ENCODE assay signal across 1 cellular context in genomic region chr4:185339941-185340340, GRCh38.
TF ChIP-seq lines count a peak whose summit lies in the region.

No MANE protein-coding gene starts in this region.

TF ChIP-seq in GM12878, 131 proteins besides CTCF, POLR2A, EP300 and RAD21 (continues in another document):
- TF ChIP-seq TCF7 (IDR thresholded peaks at IDR 0.05; ENCODE audit: borderline replicate concordance) (0 out of 2 replicates have a peak, but pooled peaks have one; percentile 3), SMAD5 (IDR thresholded peaks at IDR 0.05; ENCODE audit: low read depth) (no peak), SRF (IDR thresholded peaks at IDR 0.05; ENCODE audit: low read depth in 2 of 2, low read length in 2 of 2) (no peak), PAX8 (IDR thresholded peaks at IDR 0.05) (no peak), RAD51 (IDR thresholded peaks at IDR 0.05) (no peak), WRNIP1 (IDR thresholded peaks at IDR 0.05; ENCODE audit: borderline replicate concordance, low read depth, low read length) (no peak), POLR2AphosphoS2 (IDR thresholded peaks at IDR 0.05; ENCODE audit: low read depth, low read length) (no peak), POU2F2 (IDR thresholded peaks at IDR 0.05; ENCODE audit: borderline replicate concordance, low read depth, low read length) (peak; percentile 85; the same call in 2 of the 3 replicates), MTA2 (IDR thresholded peaks at IDR 0.05; ENCODE audit: low read depth) (no peak), GABPA (IDR thresholded peaks at IDR 0.05; ENCODE audit: low read depth) (0 out of 2 replicates have a peak, but pooled peaks have one; percentile 22), RUNX3 (IDR thresholded peaks at IDR 0.05; ENCODE audit: low read length) (peak; percentile 78), PBX3 (IDR thresholded peaks at IDR 0.05; ENCODE audit: insufficient replicate concordance, low read depth, low read length) (peak; percentile 25), EZH2 (IDR thresholded peaks at IDR 0.05; ENCODE audit: borderline replicate concordance, control insufficient read depth, low read depth, low read length) (no peak), ZNF592 (IDR thresholded peaks at IDR 0.05) (no peak), BACH1 (IDR thresholded peaks at IDR 0.05; ENCODE audit: borderline replicate concordance) (no peak), CBFB (IDR thresholded peaks at IDR 0.05; ENCODE audit: low read depth) (no peak), CBX5 (IDR thresholded peaks at IDR 0.05; ENCODE audit: low read depth) (no peak), ZNF24 (IDR thresholded peaks at IDR 0.05) (no peak), ATF2 (IDR thresholded peaks at IDR 0.05; ENCODE audit: low read length) (peak; percentile 19; the same call in 1 of the 2 replicates), MTA3 (IDR thresholded peaks at IDR 0.05; ENCODE audit: borderline replicate concordance, low read length) (no peak), TAF1 (IDR thresholded peaks at IDR 0.05; ENCODE audit: borderline replicate concordance, low read depth, low read length) (no peak), FOS (IDR thresholded peaks at IDR 0.05; ENCODE audit: borderline replicate concordance, extremely low read depth, insufficient read length) (no peak), CHD2 (IDR thresholded peaks at IDR 0.05; ENCODE audit: borderline replicate concordance, low read depth, low read length) (no peak)
- TF ChIP-seq, protein P1, sequence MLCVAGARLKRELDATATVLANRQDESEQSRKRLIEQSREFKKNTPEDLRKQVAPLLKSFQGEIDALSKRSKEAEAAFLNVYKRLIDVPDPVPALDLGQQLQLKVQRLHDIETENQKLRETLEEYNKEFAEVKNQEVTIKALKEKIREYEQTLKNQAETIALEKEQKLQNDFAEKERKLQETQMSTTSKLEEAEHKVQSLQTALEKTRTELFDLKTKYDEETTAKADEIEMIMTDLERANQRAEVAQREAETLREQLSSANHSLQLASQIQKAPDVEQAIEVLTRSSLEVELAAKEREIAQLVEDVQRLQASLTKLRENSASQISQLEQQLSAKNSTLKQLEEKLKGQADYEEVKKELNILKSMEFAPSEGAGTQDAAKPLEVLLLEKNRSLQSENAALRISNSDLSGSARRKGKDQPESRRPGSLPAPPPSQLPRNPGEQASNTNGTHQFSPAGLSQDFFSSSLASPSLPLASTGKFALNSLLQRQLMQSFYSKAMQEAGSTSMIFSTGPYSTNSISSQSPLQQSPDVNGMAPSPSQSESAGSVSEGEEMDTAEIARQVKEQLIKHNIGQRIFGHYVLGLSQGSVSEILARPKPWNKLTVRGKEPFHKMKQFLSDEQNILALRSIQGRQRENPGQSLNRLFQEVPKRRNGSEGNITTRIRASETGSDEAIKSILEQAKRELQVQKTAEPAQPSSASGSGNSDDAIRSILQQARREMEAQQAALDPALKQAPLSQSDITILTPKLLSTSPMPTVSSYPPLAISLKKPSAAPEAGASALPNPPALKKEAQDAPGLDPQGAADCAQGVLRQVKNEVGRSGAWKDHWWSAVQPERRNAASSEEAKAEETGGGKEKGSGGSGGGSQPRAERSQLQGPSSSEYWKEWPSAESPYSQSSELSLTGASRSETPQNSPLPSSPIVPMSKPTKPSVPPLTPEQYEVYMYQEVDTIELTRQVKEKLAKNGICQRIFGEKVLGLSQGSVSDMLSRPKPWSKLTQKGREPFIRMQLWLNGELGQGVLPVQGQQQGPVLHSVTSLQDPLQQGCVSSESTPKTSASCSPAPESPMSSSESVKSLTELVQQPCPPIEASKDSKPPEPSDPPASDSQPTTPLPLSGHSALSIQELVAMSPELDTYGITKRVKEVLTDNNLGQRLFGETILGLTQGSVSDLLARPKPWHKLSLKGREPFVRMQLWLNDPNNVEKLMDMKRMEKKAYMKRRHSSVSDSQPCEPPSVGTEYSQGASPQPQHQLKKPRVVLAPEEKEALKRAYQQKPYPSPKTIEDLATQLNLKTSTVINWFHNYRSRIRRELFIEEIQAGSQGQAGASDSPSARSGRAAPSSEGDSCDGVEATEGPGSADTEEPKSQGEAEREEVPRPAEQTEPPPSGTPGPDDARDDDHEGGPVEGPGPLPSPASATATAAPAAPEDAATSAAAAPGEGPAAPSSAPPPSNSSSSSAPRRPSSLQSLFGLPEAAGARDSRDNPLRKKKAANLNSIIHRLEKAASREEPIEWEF (IDR thresholded peaks at IDR 0.05; ENCODE audit: insufficient replicate concordance, low read depth, low read length) = no peak
- TF ChIP-seq, protein P2, sequence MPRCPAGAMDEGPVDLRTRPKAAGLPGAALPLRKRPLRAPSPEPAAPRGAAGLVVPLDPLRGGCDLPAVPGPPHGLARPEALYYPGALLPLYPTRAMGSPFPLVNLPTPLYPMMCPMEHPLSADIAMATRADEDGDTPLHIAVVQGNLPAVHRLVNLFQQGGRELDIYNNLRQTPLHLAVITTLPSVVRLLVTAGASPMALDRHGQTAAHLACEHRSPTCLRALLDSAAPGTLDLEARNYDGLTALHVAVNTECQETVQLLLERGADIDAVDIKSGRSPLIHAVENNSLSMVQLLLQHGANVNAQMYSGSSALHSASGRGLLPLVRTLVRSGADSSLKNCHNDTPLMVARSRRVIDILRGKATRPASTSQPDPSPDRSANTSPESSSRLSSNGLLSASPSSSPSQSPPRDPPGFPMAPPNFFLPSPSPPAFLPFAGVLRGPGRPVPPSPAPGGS (IDR thresholded peaks at IDR 0.05; ENCODE audit: borderline replicate concordance, insufficient read depth, low read depth, low read length, poor library complexity, severe bottlenecking) = no peak
- TF ChIP-seq, protein P3, sequence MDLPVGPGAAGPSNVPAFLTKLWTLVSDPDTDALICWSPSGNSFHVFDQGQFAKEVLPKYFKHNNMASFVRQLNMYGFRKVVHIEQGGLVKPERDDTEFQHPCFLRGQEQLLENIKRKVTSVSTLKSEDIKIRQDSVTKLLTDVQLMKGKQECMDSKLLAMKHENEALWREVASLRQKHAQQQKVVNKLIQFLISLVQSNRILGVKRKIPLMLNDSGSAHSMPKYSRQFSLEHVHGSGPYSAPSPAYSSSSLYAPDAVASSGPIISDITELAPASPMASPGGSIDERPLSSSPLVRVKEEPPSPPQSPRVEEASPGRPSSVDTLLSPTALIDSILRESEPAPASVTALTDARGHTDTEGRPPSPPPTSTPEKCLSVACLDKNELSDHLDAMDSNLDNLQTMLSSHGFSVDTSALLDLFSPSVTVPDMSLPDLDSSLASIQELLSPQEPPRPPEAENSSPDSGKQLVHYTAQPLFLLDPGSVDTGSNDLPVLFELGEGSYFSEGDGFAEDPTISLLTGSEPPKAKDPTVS (IDR thresholded peaks at IDR 0.05; ENCODE audit: low read depth, low read length) = no peak
- TF ChIP-seq, protein P4, sequence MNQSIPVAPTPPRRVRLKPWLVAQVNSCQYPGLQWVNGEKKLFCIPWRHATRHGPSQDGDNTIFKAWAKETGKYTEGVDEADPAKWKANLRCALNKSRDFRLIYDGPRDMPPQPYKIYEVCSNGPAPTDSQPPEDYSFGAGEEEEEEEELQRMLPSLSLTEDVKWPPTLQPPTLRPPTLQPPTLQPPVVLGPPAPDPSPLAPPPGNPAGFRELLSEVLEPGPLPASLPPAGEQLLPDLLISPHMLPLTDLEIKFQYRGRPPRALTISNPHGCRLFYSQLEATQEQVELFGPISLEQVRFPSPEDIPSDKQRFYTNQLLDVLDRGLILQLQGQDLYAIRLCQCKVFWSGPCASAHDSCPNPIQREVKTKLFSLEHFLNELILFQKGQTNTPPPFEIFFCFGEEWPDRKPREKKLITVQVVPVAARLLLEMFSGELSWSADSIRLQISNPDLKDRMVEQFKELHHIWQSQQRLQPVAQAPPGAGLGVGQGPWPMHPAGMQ (IDR thresholded peaks at IDR 0.05; ENCODE audit: borderline replicate concordance) = no peak
- TF ChIP-seq, protein P5, sequence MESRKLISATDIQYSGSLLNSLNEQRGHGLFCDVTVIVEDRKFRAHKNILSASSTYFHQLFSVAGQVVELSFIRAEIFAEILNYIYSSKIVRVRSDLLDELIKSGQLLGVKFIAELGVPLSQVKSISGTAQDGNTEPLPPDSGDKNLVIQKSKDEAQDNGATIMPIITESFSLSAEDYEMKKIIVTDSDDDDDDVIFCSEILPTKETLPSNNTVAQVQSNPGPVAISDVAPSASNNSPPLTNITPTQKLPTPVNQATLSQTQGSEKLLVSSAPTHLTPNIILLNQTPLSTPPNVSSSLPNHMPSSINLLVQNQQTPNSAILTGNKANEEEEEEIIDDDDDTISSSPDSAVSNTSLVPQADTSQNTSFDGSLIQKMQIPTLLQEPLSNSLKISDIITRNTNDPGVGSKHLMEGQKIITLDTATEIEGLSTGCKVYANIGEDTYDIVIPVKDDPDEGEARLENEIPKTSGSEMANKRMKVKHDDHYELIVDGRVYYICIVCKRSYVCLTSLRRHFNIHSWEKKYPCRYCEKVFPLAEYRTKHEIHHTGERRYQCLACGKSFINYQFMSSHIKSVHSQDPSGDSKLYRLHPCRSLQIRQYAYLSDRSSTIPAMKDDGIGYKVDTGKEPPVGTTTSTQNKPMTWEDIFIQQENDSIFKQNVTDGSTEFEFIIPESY (IDR thresholded peaks at IDR 0.05) = no peak
- TF ChIP-seq, protein P6, sequence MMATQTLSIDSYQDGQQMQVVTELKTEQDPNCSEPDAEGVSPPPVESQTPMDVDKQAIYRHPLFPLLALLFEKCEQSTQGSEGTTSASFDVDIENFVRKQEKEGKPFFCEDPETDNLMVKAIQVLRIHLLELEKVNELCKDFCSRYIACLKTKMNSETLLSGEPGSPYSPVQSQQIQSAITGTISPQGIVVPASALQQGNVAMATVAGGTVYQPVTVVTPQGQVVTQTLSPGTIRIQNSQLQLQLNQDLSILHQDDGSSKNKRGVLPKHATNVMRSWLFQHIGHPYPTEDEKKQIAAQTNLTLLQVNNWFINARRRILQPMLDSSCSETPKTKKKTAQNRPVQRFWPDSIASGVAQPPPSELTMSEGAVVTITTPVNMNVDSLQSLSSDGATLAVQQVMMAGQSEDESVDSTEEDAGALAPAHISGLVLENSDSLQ (IDR thresholded peaks at IDR 0.05) = peak; percentile 83
- TF ChIP-seq, protein P7, sequence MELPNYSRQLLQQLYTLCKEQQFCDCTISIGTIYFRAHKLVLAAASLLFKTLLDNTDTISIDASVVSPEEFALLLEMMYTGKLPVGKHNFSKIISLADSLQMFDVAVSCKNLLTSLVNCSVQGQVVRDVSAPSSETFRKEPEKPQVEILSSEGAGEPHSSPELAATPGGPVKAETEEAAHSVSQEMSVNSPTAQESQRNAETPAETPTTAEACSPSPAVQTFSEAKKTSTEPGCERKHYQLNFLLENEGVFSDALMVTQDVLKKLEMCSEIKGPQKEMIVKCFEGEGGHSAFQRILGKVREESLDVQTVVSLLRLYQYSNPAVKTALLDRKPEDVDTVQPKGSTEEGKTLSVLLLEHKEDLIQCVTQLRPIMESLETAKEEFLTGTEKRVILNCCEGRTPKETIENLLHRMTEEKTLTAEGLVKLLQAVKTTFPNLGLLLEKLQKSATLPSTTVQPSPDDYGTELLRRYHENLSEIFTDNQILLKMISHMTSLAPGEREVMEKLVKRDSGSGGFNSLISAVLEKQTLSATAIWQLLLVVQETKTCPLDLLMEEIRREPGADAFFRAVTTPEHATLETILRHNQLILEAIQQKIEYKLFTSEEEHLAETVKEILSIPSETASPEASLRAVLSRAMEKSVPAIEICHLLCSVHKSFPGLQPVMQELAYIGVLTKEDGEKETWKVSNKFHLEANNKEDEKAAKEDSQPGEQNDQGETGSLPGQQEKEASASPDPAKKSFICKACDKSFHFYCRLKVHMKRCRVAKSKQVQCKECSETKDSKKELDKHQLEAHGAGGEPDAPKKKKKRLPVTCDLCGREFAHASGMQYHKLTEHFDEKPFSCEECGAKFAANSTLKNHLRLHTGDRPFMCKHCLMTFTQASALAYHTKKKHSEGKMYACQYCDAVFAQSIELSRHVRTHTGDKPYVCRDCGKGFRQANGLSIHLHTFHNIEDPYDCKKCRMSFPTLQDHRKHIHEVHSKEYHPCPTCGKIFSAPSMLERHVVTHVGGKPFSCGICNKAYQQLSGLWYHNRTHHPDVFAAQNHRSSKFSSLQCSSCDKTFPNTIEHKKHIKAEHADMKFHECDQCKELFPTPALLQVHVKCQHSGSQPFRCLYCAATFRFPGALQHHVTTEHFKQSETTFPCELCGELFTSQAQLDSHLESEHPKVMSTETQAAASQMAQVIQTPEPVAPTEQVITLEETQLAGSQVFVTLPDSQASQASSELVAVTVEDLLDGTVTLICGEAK (IDR thresholded peaks at IDR 0.05; ENCODE audit: borderline replicate concordance) = no peak
